Comparison of ENCODE assay signal across 19 cellular contexts in the genomic region with DNA sequence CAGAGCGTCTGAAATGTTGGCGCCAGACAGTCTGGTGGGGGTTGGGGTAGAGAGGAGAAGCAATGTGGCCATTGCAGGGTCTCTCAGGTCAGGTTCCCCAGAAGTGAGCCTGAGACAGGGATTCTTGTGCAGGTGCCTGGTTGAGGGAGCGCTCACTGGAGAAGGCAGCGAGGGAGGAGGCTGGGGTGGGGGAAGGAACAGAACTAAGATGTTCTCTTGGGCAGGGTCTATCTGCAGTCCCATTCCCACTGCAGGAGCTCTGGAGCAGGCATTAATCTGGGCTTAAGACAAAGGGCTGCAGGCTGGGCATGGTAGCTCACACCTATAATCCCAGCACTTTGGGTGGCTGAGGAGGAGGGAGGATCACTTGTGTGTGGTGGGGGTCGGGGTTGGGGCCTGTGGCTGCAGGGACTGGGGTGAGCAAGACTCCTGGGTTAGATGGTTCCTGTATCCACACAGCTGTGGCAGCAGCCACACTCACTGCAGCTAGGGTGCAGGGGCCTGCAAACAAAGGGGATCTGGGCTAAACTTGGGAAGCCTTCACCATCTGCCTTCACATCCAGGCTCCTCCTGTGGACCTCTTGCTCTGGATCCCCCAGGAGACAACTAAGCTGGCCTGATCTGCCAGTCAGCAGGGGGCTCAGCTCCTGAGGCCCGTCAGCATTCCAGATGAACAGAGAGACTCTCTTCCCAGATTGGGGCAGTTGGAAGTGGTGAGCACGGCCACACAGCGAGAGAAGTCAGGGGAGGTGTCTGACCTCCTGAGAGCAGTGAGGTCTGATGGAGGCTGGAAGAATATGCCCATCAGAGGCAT.
"Had no signal": no experiment of that assay in that cellular context is flagged by ENCODE, and none has a peak within 500 bp of the region (broad histone marks: within the 10 kb centered on the region; RNA-seq: fewer than 3 reads in every experiment).

No MANE protein-coding gene starts in this region.

- H3K27me3 ChIP-seq: foreskin keratinocyte, ovary had no signal

- H3K36me3 Mint-ChIP-seq: immature natural killer cell; memory B cell; naive thymus-derived CD4-positive, alpha-beta T cell; type B pancreatic cell had no signal

- H3K9me3 ChIP-seq: left ventricle myocardium inferior, lower lobe of right lung, ovary, stomach had no signal

- H3K4me1 Mint-ChIP-seq: immature natural killer cell; memory B cell; naive thymus-derived CD4-positive, alpha-beta T cell had no signal

- DNase-seq: cortex of kidney; dorsolateral prefrontal cortex; effector memory CD8-positive, alpha-beta T cell; foreskin keratinocyte; immature natural killer cell; kidney; left cardiac atrium; left ventricle myocardium inferior; lower lobe of right lung; naive thymus-derived CD4-positive, alpha-beta T cell; nephron progenitor cell; ovary; right cardiac atrium; small intestine; stimulated activated CD4-positive, alpha-beta T cell treated with anti-CD3 and anti-CD28 coated beads, Interleukin-12 subunit alpha, Interleukin-12 subunit beta, amount 100 ng/mL, for 4 hours; stimulated activated naive CD4-positive, alpha-beta T cell; stomach had no signal

- H3K4me3 Mint-ChIP-seq: effector memory CD8-positive, alpha-beta T cell; immature natural killer cell; memory B cell; naive thymus-derived CD4-positive, alpha-beta T cell; nephron progenitor cell; type B pancreatic cell had no signal

- ATAC-seq: effector memory CD8-positive, alpha-beta T cell; foreskin keratinocyte; left cardiac atrium; lower lobe of right lung; naive thymus-derived CD4-positive, alpha-beta T cell; right cardiac atrium had no signal

- H3K27ac Mint-ChIP-seq: effector memory CD8-positive, alpha-beta T cell; immature natural killer cell; memory B cell; nephron progenitor cell; type B pancreatic cell had no signal

- H3K9me3 Mint-ChIP-seq: effector memory CD8-positive, alpha-beta T cell; immature natural killer cell; memory B cell; naive thymus-derived CD4-positive, alpha-beta T cell; nephron progenitor cell; type B pancreatic cell had no signal

- H3K27ac ChIP-seq: dorsolateral prefrontal cortex, foreskin keratinocyte, left ventricle myocardium inferior, lower lobe of right lung, ovary, stomach had no signal

- H3K4me1 ChIP-seq: left ventricle myocardium inferior, lower lobe of right lung had no signal
